Comparison of ENCODE assay signal across 19 cellular contexts in genomic region chr7:30659312-30659711, GRCh38. TPM values are rescaled to one million over a fixed set of nuclear protein-coding genes. Genes with fewer than 3 reads are reported as not detected.
A peak's percentile ranks its signal among the peaks of the same experiment; 100 is the strongest.
DNase-seq lines count a peak whose midpoint lies in the region; ATAC-seq and TF ChIP-seq lines count a peak whose summit lies in the region.
"Had no signal": no experiment of that assay in that cellular context is flagged by ENCODE, and none has a peak within 500 bp of the region (broad histone marks: within the 10 kb centered on the region; RNA-seq: fewer than 3 reads in every experiment).

No MANE protein-coding gene starts in this region.

- H3K36me3 ChIP-seq in BLaER1: no peaks in the 10 kb centered on the region
- H3K36me3 ChIP-seq: HAP-1, lower lobe of right lung had no signal

- H3K9me3 ChIP-seq in BLaER1: no peaks in the 10 kb centered on the region
- H3K9me3 ChIP-seq: HAP-1, lower lobe of right lung, testis had no signal

- H3K27me3 ChIP-seq in BLaER1: no peaks in the 10 kb centered on the region
- H3K27me3 ChIP-seq: testis had no signal

- H3K27ac ChIP-seq in BLaER1: peak overlapping the region; percentile 72
- H3K27ac ChIP-seq: lower lobe of right lung, parathyroid adenoma, skin epidermis, testis had no signal

- ATAC-seq in HG03025 (IDR thresholded peaks at IDR 0.05; ENCODE audit: low FRiP score, unreplicated experiment) (no peak), GM21619 (IDR thresholded peaks at IDR 0.05; ENCODE audit: unreplicated experiment) (no peak), HG02884 (IDR thresholded peaks at IDR 0.05; ENCODE audit: unreplicated experiment) (no peak)
- ATAC-seq: activated naive CD4-positive, alpha-beta T cell treated with anti-CD3 and anti-CD28 coated beads, Interleukin-2, amount 50 U/mL, for 72 hours; esophagus mucosa; lower lobe of right lung; Panc1 had no signal

- H3K4me2 ChIP-seq in BLaER1: peak overlapping the region; percentile 86

- DNase-seq in Daoy (ENCODE audit: low read depth): peak; percentile 75
- DNase-seq in NCI-H69 (lab: John Stamatoyannopoulos, UW): peak; percentile 99
- DNase-seq in fibroblast of pulmonary artery (ENCODE audit: low read depth): peak; percentile 13
- DNase-seq: activated T-cell treated with anti-CD3 and anti-CD28 coated beads, Interleukin-2, amount 50 U/mL, for 24 hours; DMS79; lower lobe of right lung; naive B cell; NCI-H1417 treated with DMSO at 0.1 percent for 48 hours; testis had no signal

- no peak overlapping the region for H3K9ac ChIP-seq in BLaER1
- H3K9ac ChIP-seq: parathyroid adenoma had no signal

- TF ChIP-seq CTCF in fibroblast of pulmonary artery (IDR thresholded peaks at IDR 0.05; ENCODE audit: low read length, missing control alignments): no peak

- no peaks in the 10 kb centered on the region for H4K20me1 ChIP-seq in BLaER1

- peaks cover 53% of the 10 kb centered on the region for H3K4me1 ChIP-seq in BLaER1
- H3K4me1 ChIP-seq: HAP-1, lower lobe of right lung, parathyroid adenoma, testis had no signal

- H3K4me3 ChIP-seq in BLaER1 (no peak overlapping the region), fibroblast of pulmonary artery (replicated peaks; ENCODE audit: low read depth, low read length) (no peak overlapping the region)
- H3K4me3 ChIP-seq: HAP-1, lower lobe of right lung, skin epidermis, testis had no signal

RNA-seq across cellular contexts. Expression of gene CRHR2, which starts 22.9 kb away (rescaled TPM):
- total RNA-seq in Daoy (2014; rRNA removed; shearing (Covaris generic)): not detected in 2 replicates
- total RNA-seq: activated naive CD4-positive, alpha-beta T cell treated with anti-CD3 and anti-CD28 coated beads, Interleukin-2, amount 50 U/mL, for 72 hours; esophagus mucosa; lower lobe of right lung had no signal

Comparison
In these comparisons a context has a peak if more than half of its experiments do, and no peak if none do; other contexts are left out.
1. DNase-seq: peak in every context shown above with its lines; median percentile 99 in NCI-H69; 75 in Daoy; 13 in fibroblast of pulmonary artery.